In the genomic region with DNA sequence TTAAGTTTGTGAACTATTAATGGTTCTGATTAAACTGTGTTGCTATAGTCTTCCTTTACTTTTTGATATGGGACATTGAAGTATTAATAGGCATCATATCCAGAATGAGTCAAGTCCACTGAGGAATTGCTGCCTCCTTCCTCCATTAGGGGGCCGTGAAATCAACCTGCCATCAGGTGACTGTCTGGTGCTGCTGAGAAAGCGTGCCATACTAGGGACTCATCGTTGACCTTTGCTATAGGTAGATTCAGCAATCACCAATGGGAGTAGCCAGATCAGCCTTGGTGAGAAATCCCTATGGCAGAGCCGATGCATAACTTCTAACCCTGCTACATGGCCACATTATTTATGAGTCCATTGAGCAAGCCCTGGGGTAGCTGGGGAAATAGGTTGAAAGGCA, we compare ENCODE assay signal across 42 cellular contexts. TPM values are rescaled to one million over a fixed set of nuclear protein-coding genes. Genes with fewer than 3 reads are reported as not detected.
"Had no signal": no experiment of that assay in that cellular context is flagged by ENCODE, and none has a peak within 500 bp of the region (broad histone marks: within the 10 kb centered on the region; RNA-seq: fewer than 3 reads in every experiment).

No MANE protein-coding gene starts in this region.

- H3K4me3 ChIP-seq: ascending aorta, cardiac muscle cell, coronary artery, dorsolateral prefrontal cortex, gastroesophageal sphincter, hepatocyte, skin epidermis, stomach, thyroid gland, upper lobe of left lung, vagina had no signal

- H3K4me2 ChIP-seq: hepatocyte had no signal

- H3K79me2 ChIP-seq: hepatocyte had no signal

- ATAC-seq: gastroesophageal sphincter, left colon, sciatic nerve had no signal

- H3K36me3 ChIP-seq: ascending aorta, cardiac muscle cell, gastroesophageal sphincter, neutrophil, stomach, thyroid gland, upper lobe of left lung, vagina had no signal

- H3K4me1 Mint-ChIP-seq: activated CD4-positive, alpha-beta T cell treated with anti-CD3 and anti-CD28 coated beads, Interleukin-2, amount 10 ng/mL, durations not matched to agents 24 days and 14 days; activated naive CD4-positive, alpha-beta T cell treated with anti-CD3 and anti-CD28 coated beads, Interleukin-2, amount 10 ng/mL, durations not matched to agents 7 days and 5 days; activated naive CD8-positive, alpha-beta T cell treated with anti-CD3 and anti-CD28 coated beads, Interleukin-2, amount 10 ng/mL, durations not matched to agents 7 days and 5 days; brain; nephron progenitor cell; stimulated activated naive B cell treated with anti-CD40 and anti-IgM and Interleukin-4, amounts not matched to agents 10 μg/mL and 1 μg/mL and 100 μg/mL, for 72 hours had no signal

- H3K4me3 Mint-ChIP-seq: activated CD4-positive, alpha-beta memory T cell treated with anti-CD3 and anti-CD28 coated beads for 36 hours; activated CD4-positive, alpha-beta T cell treated with anti-CD3 and anti-CD28 coated beads, Interleukin-2, amount 10 ng/mL, durations not matched to agents 24 days and 14 days; activated naive CD4-positive, alpha-beta T cell treated with anti-CD3 and anti-CD28 coated beads, Interleukin-2, amount 10 ng/mL, durations not matched to agents 7 days and 5 days; activated naive CD8-positive, alpha-beta T cell treated with anti-CD3 and anti-CD28 coated beads, Interleukin-2, amount 10 ng/mL, durations not matched to agents 7 days and 5 days; activated T-helper 1 cell treated with anti-CD3 and anti-CD28 coated beads, Interleukin-12 subunit alpha, Interleukin-12 subunit beta, Interleukin-2, Interleukin-4 antibody, amounts not matched to agents 30 ng/mL and 10 ng/mL and 1 ng/mL, durations not matched to agents 14 hours and 24 hours and 36 hours; brain; nephron progenitor cell; stimulated activated naive B cell treated with anti-CD40 and anti-IgM and Interleukin-4, amounts not matched to agents 10 μg/mL and 1 μg/mL and 100 μg/mL, for 72 hours had no signal

- H3K4me1 ChIP-seq: ascending aorta, gastroesophageal sphincter, upper lobe of left lung, vagina had no signal

- H3K27me3 ChIP-seq: ascending aorta, cardiac muscle cell, hepatocyte, thyroid gland, upper lobe of left lung, vagina had no signal

- H3K9me3 ChIP-seq: ascending aorta, gastroesophageal sphincter, neutrophil, stomach, thyroid gland, upper lobe of left lung, vagina had no signal

- H3K9me3 Mint-ChIP-seq: activated CD4-positive, alpha-beta memory T cell treated with anti-CD3 and anti-CD28 coated beads for 36 hours; activated CD4-positive, alpha-beta T cell treated with anti-CD3 and anti-CD28 coated beads, Interleukin-2, amount 10 ng/mL, durations not matched to agents 24 days and 14 days; activated naive CD4-positive, alpha-beta T cell treated with anti-CD3 and anti-CD28 coated beads, Interleukin-2, amount 10 ng/mL, durations not matched to agents 7 days and 5 days; activated naive CD8-positive, alpha-beta T cell treated with anti-CD3 and anti-CD28 coated beads, Interleukin-2, amount 10 ng/mL, durations not matched to agents 7 days and 5 days; activated T-helper 1 cell treated with anti-CD3 and anti-CD28 coated beads, Interleukin-12 subunit alpha, Interleukin-12 subunit beta, Interleukin-2, Interleukin-4 antibody, amounts not matched to agents 30 ng/mL and 10 ng/mL and 1 ng/mL, durations not matched to agents 14 hours and 24 hours and 36 hours; brain; nephron progenitor cell; stimulated activated naive B cell treated with anti-CD40 and anti-IgM and Interleukin-4, amounts not matched to agents 10 μg/mL and 1 μg/mL and 100 μg/mL, for 72 hours had no signal

- DNase-seq: activated CD4-positive, alpha-beta memory T cell treated with anti-CD3 and anti-CD28 coated beads for 36 hours; activated CD4-positive, alpha-beta T cell treated with anti-CD3 and anti-CD28 coated beads, Interleukin-2, amount 10 ng/mL, durations not matched to agents 24 days and 14 days; activated CD4-positive, CD25-positive, alpha-beta regulatory T cell treated with anti-CD3 and anti-CD28 coated beads, Interleukin-2, amount 50 U/mL, for 72 hours; activated CD8-positive, alpha-beta memory T cell treated with anti-CD3 and anti-CD28 coated beads, Interleukin-2, amount 50 U/mL, for 4 hours; activated effector memory CD4-positive, alpha-beta T cell treated with anti-CD3 and anti-CD28 coated beads, Interleukin-2, amount 50 U/mL, for 16 hours; activated naive CD4-positive, alpha-beta T cell treated with anti-CD3 and anti-CD28 coated beads, Interleukin-2, amount 10 ng/mL, durations not matched to agents 7 days and 5 days; activated naive CD8-positive, alpha-beta T cell treated with anti-CD3 and anti-CD28 coated beads, Interleukin-2, amount 10 ng/mL, durations not matched to agents 7 days and 5 days; activated T-cell treated with anti-CD3 and anti-CD28 coated beads, Interleukin-2, amount 50 U/mL, for 1 hour; dorsolateral prefrontal cortex; effector memory CD4-positive, alpha-beta T cell; kidney; left colon; mammary epithelial cell; nephron progenitor cell; stimulated activated CD4-positive, alpha-beta T cell treated with anti-CD3 and anti-CD28 coated beads, Interleukin-4, amount 100 ng/mL, for 4 hours; stimulated activated CD8-positive, alpha-beta memory T cell treated with anti-CD3 and anti-CD28 coated beads, Interleukin-4, amount 100 ng/mL, for 48 hours; stimulated activated naive B cell treated with anti-CD40 and anti-IgM and Interleukin-4, amounts not matched to agents 10 μg/mL and 1 μg/mL and 100 μg/mL, for 72 hours; stomach; T-helper 9 cell; thyroid gland; upper lobe of left lung had no signal

- H3K27ac ChIP-seq: ascending aorta, cardiac muscle cell, coronary artery, dorsolateral prefrontal cortex, gastroesophageal sphincter, hepatocyte, neutrophil, skin epidermis, stomach, thyroid gland, upper lobe of left lung, vagina, VCaP had no signal

- H3K36me3 Mint-ChIP-seq: activated CD4-positive, alpha-beta memory T cell treated with anti-CD3 and anti-CD28 coated beads for 36 hours; activated naive CD4-positive, alpha-beta T cell treated with anti-CD3 and anti-CD28 coated beads, Interleukin-2, amount 10 ng/mL, durations not matched to agents 7 days and 5 days; activated naive CD8-positive, alpha-beta T cell treated with anti-CD3 and anti-CD28 coated beads, Interleukin-2, amount 10 ng/mL, durations not matched to agents 7 days and 5 days; brain; stimulated activated naive B cell treated with anti-CD40 and anti-IgM and Interleukin-4, amounts not matched to agents 10 μg/mL and 1 μg/mL and 100 μg/mL, for 72 hours had no signal

- FAIRE-seq: endothelial cell of umbilical vein, kidney, TTC549 had no signal

- H2AFZ ChIP-seq: hepatocyte had no signal

- H3K27ac Mint-ChIP-seq: activated CD4-positive, alpha-beta memory T cell treated with anti-CD3 and anti-CD28 coated beads for 36 hours; activated CD4-positive, alpha-beta T cell treated with anti-CD3 and anti-CD28 coated beads, Interleukin-2, amount 10 ng/mL, durations not matched to agents 24 days and 14 days; activated naive CD4-positive, alpha-beta T cell treated with anti-CD3 and anti-CD28 coated beads, Interleukin-2, amount 10 ng/mL, durations not matched to agents 7 days and 5 days; activated naive CD8-positive, alpha-beta T cell treated with anti-CD3 and anti-CD28 coated beads, Interleukin-2, amount 10 ng/mL, durations not matched to agents 7 days and 5 days; activated T-helper 1 cell treated with anti-CD3 and anti-CD28 coated beads, Interleukin-12 subunit alpha, Interleukin-12 subunit beta, Interleukin-2, Interleukin-4 antibody, amounts not matched to agents 30 ng/mL and 10 ng/mL and 1 ng/mL, durations not matched to agents 14 hours and 24 hours and 36 hours; brain; nephron progenitor cell; stimulated activated naive B cell treated with anti-CD40 and anti-IgM and Interleukin-4, amounts not matched to agents 10 μg/mL and 1 μg/mL and 100 μg/mL, for 72 hours had no signal

RNA-seq across cellular contexts. Expression of gene SLC28A2, which starts 30.1 kb away (rescaled TPM):
- total RNA-seq: activated CD4-positive, alpha-beta memory T cell treated with anti-CD3 and anti-CD28 coated beads for 36 hours; activated CD4-positive, alpha-beta T cell treated with anti-CD3 and anti-CD28 coated beads, Interleukin-2, amount 10 ng/mL, durations not matched to agents 24 days and 14 days; activated CD8-positive, alpha-beta memory T cell treated with anti-CD3 and anti-CD28 coated beads for 36 hours; activated naive CD8-positive, alpha-beta T cell treated with anti-CD3 and anti-CD28 coated beads, Interleukin-2, amount 10 ng/mL, durations not matched to agents 7 days and 5 days; activated T-helper 1 cell treated with anti-CD3 and anti-CD28 coated beads, Interleukin-12 subunit alpha, Interleukin-12 subunit beta, Interleukin-2, Interleukin-4 antibody, amounts not matched to agents 30 ng/mL and 10 ng/mL and 1 ng/mL, durations not matched to agents 14 hours and 24 hours and 36 hours; ascending aorta; cardiac muscle cell; cerebellum; endothelial cell of umbilical vein; fibroblast of lung; fibroblast of villous mesenchyme; gastroesophageal sphincter; kidney; mammary epithelial cell; osteocyte; posterior vena cava; sciatic nerve; thyroid gland; vagina had no signal
- polyA plus RNA-seq: endothelial cell of umbilical vein, esophagus, fibroblast of lung, mammary epithelial cell had no signal
